Comparison of ENCODE assay signal across 26 cellular contexts in the genomic region with DNA sequence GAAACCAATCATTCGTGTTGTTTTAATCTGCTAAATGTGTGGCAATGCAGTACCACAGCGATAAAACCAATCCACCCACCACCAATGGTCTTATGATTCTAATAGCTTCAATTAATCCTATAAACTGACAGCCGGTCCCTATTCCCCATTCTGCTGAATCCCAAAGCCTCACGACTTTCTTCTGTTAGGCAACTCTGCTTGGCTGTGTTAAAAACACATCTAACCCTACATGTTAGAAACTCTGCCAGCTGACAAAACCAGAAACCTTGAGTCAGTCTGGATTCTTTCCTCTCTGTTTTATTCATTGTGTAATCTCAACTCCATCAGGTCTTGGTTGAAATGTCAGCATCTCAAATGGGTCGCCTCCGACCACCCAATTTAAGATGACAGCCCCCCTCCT.
"Had no signal": no experiment of that assay in that cellular context is flagged by ENCODE, and none has a peak within 500 bp of the region (broad histone marks: within the 10 kb centered on the region; RNA-seq: fewer than 3 reads in every experiment).

No MANE protein-coding gene starts in this region.

- H3K9me3 ChIP-seq: lower lobe of right lung, mucosa of descending colon, sigmoid colon, spleen, thoracic aorta, upper lobe of right lung had no signal

- H3K4me1 Mint-ChIP-seq: activated naive CD4-positive, alpha-beta T cell treated with anti-CD3 and anti-CD28 coated beads, Interleukin-2, amount 50 U/mL, for 24 hours had no signal

- ATAC-seq: activated CD8-positive, alpha-beta T cell treated with anti-CD3 and anti-CD28 coated beads, Interleukin-2, amount 10 ng/mL, durations not matched to agents 7 days and 5 days; left lobe of liver; lower lobe of right lung; mucosa of descending colon; T-cell; upper lobe of right lung had no signal

- H3K27me3 ChIP-seq: brain microvascular endothelial cell, sigmoid colon, spleen, upper lobe of right lung had no signal

- H3K27ac Mint-ChIP-seq: activated CD8-positive, alpha-beta T cell treated with anti-CD3 and anti-CD28 coated beads, Interleukin-2, amount 10 ng/mL, durations not matched to agents 7 days and 5 days; activated naive CD4-positive, alpha-beta T cell treated with anti-CD3 and anti-CD28 coated beads, Interleukin-2, amount 50 U/mL, for 24 hours; nephron progenitor cell; T-cell had no signal

- H3K27ac ChIP-seq: brain microvascular endothelial cell, lower lobe of right lung, sigmoid colon, spleen, thoracic aorta, upper lobe of right lung had no signal

- H3K27me3 Mint-ChIP-seq: activated naive CD4-positive, alpha-beta T cell treated with anti-CD3 and anti-CD28 coated beads, Interleukin-2, amount 50 U/mL, for 24 hours; T-cell had no signal

- DNase-seq: activated CD4-positive, alpha-beta T cell treated with anti-CD3 and anti-CD28 coated beads for 1 hour; activated CD4-positive, alpha-beta T cell treated with anti-CD3 and anti-CD28 coated beads, Interleukin-2, amount 50 U/mL, for 1 hour; activated CD8-positive, alpha-beta T cell treated with anti-CD3 and anti-CD28 coated beads, Interleukin-2, amount 10 ng/mL, durations not matched to agents 7 days and 5 days; activated gamma-delta T cell treated with Interleukin-2 at 50 U/mL for 16 hours; activated T-cell treated with anti-CD3 and anti-CD28 coated beads, Interleukin-2, amount 50 U/mL, for 1 hour; aorta; brain microvascular endothelial cell; central memory CD4-positive, alpha-beta T cell; dermis blood vessel endothelial cell; effector CD8-positive, alpha-beta T cell; erythroblast; lower lobe of right lung; mesendoderm; mucosa of descending colon; nephron progenitor cell; occipital lobe; posterior cingulate gyrus; sigmoid colon; spleen; stimulated activated CD4-positive, alpha-beta T cell treated with anti-CD3 and anti-CD28 coated beads, Interleukin-4, amount 100 ng/mL, for 1 hour; stimulated activated naive CD4-positive, alpha-beta T cell treated with Interleukin-2 at 50 U/mL for 16 hours; T-cell; upper lobe of right lung had no signal

- H3K4me3 ChIP-seq: lower lobe of right lung, mucosa of descending colon, sigmoid colon, spleen, thoracic aorta, upper lobe of right lung had no signal

- H3K4me3 Mint-ChIP-seq: activated CD8-positive, alpha-beta T cell treated with anti-CD3 and anti-CD28 coated beads, Interleukin-2, amount 10 ng/mL, durations not matched to agents 7 days and 5 days; activated naive CD4-positive, alpha-beta T cell treated with anti-CD3 and anti-CD28 coated beads, Interleukin-2, amount 50 U/mL, for 24 hours; nephron progenitor cell; T-cell had no signal

- H3K36me3 ChIP-seq: brain microvascular endothelial cell, lower lobe of right lung, sigmoid colon, thoracic aorta, upper lobe of right lung had no signal
